In genomic region chr19:2703077-2703437, GRCh38 we compare ENCODE assay signal across 8 cellular contexts. TPM values are rescaled to one million over a fixed set of nuclear protein-coding genes. Genes with fewer than 3 reads are reported as not detected.
A peak's percentile ranks its signal among the peaks of the same experiment; 100 is the strongest.
DNase-seq lines count a peak whose midpoint lies in the region; ATAC-seq and TF ChIP-seq lines count a peak whose summit lies in the region.
"Had no signal": no experiment of that assay in that cellular context is flagged by ENCODE, and none has a peak within 500 bp of the region (broad histone marks: within the 10 kb centered on the region; RNA-seq: fewer than 3 reads in every experiment).

No MANE protein-coding gene starts in this region.

- H3K27ac ChIP-seq in smooth muscle cell (ENCODE audit: low read depth), result no peak overlapping the region

- H3K27ac Mint-ChIP-seq in T-helper 17 cell, result no peak overlapping the region

- DNase-seq in T-helper 17 cell (no peak), fibroblast of villous mesenchyme (ENCODE audit: low read depth) (no peak), smooth muscle cell (lab: John Stamatoyannopoulos, UW; ENCODE audit: unreplicated experiment) (no peak), DMS79 treated with DMSO at 0.1 percent for 48 hours (lab: John Stamatoyannopoulos, UW) (no peak)

- peak overlapping the region; percentile 76 for H3K4me2 ChIP-seq in smooth muscle cell

- no peak overlapping the region for H2AFZ ChIP-seq in smooth muscle cell (ENCODE audit: low read depth)

- H3K4me3 ChIP-seq in GM08714 (ENCODE audit: low read length) (peak overlapping the region; percentile 16; the same call in 1 of the 2 replicates), fibroblast of villous mesenchyme (ENCODE audit: low read depth, low read length) (peak overlapping the region; percentile 29), smooth muscle cell (peak overlapping the region; percentile 38)

- H3K36me3 Mint-ChIP-seq in T-helper 17 cell (ENCODE audit: low read depth), result no peaks in the 10 kb centered on the region

- H3K9ac ChIP-seq in smooth muscle cell (ENCODE audit: low read depth), result no peak overlapping the region

- H3K4me3 Mint-ChIP-seq in T-helper 17 cell, result peak overlapping the region; percentile 68

- no peaks in the 10 kb centered on the region for H3K27me3 Mint-ChIP-seq in T-helper 17 cell

- TF ChIP-seq CTCF in fibroblast of villous mesenchyme (IDR thresholded peaks at IDR 0.05; ENCODE audit: insufficient read depth, low read depth, low read length), result no peak
- no peak for TF ChIP-seq CTCF in smooth muscle cell (IDR thresholded peaks at IDR 0.05; ENCODE audit: borderline replicate concordance, insufficient read depth, poor library complexity, severe bottlenecking)

- H3K4me1 ChIP-seq in smooth muscle cell (ENCODE audit: low read depth), result no peaks in the 10 kb centered on the region

- no peaks in the 10 kb centered on the region for H3K9me3 ChIP-seq in T-helper 17 cell (ENCODE audit: control insufficient read depth, low read length, poor library complexity, severe bottlenecking)
- no peaks in the 10 kb centered on the region for H3K9me3 ChIP-seq in smooth muscle cell (replicated peaks; ENCODE audit: low read depth)

- no peaks in the 10 kb centered on the region for H3K36me3 ChIP-seq in smooth muscle cell (ENCODE audit: low read depth)

- no peaks in the 10 kb centered on the region for H4K20me1 ChIP-seq in smooth muscle cell (ENCODE audit: low read depth)

- H3K79me2 ChIP-seq in smooth muscle cell (ENCODE audit: low read depth), result no peaks in the 10 kb centered on the region

- peaks cover 8% of the 10 kb centered on the region for H3F3A ChIP-seq in smooth muscle cell (ENCODE audit: low read depth)

- WGBS in smooth muscle cell (ENCODE audit: low lambda C conversion rate), result 81% methylated on average over 5 of the region's 5 CpGs

- no peak for ATAC-seq in T-helper 17 cell
- ATAC-seq in HG02840 (IDR thresholded peaks at IDR 0.05; ENCODE audit: low FRiP score, unreplicated experiment), result no peak
- ATAC-seq in GM18868 (IDR thresholded peaks at IDR 0.05; ENCODE audit: unreplicated experiment), result no peak

- H3K4me1 Mint-ChIP-seq in T-helper 17 cell, result peaks cover 20% of the 10 kb centered on the region

- peaks cover 9% of the 10 kb centered on the region for H3K27me3 ChIP-seq in smooth muscle cell (ENCODE audit: low read depth)

RNA-seq across cellular contexts. Expression of gene GNG7, which starts 0.6 kb away (rescaled TPM):
- 1 to 10 TPM; 2.1 to 4.5 TPM for total RNA-seq in T-helper 17 cell
- total RNA-seq in fibroblast of villous mesenchyme, result under 0.01 TPM in 1 of 2 replicates, not detected in the other
- 1.7 and 2.1 TPM in 2 replicates for total RNA-seq in smooth muscle cell
- polyA plus RNA-seq in smooth muscle cell, result 2.3 and 2.6 TPM in 2 replicates
- total RNA-seq: myocyte had no signal

RNA-seq across cellular contexts. Expression of gene DIRAS1, which starts 18.1 kb away (rescaled TPM):
- under 1 TPM; 0.40 to 0.42 TPM for total RNA-seq in T-helper 17 cell
- total RNA-seq in fibroblast of villous mesenchyme, result under 0.01 and 0.32 TPM in 2 replicates
- 6.7 and 7.9 TPM in 2 replicates for total RNA-seq in smooth muscle cell
- 7.2 and 11.3 TPM in 2 replicates for polyA plus RNA-seq in smooth muscle cell

RNA-seq across cellular contexts. Expression of gene SLC39A3, which starts 36.8 kb away (rescaled TPM):
- total RNA-seq in T-helper 17 cell (10 to 100 TPM; 12.3 to 20.6 TPM), fibroblast of villous mesenchyme (25.9 and 37.0 TPM in 2 replicates), smooth muscle cell (24.2 and 25.2 TPM in 2 replicates)
- 46.1 and 56.1 TPM in 2 replicates for polyA plus RNA-seq in smooth muscle cell
